1 cellular context compared by ENCODE assay signal in the genomic region with DNA sequence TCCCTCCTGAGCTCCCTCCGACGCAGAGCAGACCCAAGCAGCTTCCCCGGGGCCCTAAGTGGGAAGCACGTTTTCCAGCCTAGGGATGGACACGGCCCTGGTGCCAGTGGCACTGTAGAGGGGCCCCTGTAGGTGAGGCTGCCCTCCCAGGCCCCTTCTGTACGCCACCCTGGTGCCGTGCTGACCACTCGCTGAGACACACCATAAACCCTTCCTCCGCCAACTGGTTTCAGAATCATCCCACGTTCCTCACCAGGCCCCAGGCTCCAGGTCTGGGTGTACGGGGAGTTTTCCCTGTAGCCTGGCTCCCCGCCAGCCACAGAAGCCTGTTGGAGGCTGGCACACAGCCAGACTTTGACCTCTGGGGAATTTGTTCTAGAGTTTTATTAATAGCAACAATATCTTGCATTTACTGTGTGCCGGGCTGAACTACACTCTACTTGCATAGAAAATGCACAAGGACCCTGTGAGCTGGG.
A peak's percentile ranks its signal among the peaks of the same experiment; 100 is the strongest.
TF ChIP-seq lines count a peak whose summit lies in the region.

No MANE protein-coding gene starts in this region.

TF ChIP-seq in HEK293, 187 proteins besides CTCF, POLR2A, EP300 and RAD21 (continued from another document):
- TF ChIP-seq ZSCAN18 (tag by site-specific recombination; IDR thresholded peaks at IDR 0.05) (no peak), ZNF121 (tag by site-specific recombination; IDR thresholded peaks at IDR 0.05) (no peak), ZNF157 (tag by site-specific recombination; IDR thresholded peaks at IDR 0.05) (no peak), ZNF514 (tag by site-specific recombination; IDR thresholded peaks at IDR 0.05) (no peak), ZFP3 (tag by site-specific recombination; IDR thresholded peaks at IDR 0.05; ENCODE audit: low read depth) (no peak), INSM2 (tag by site-specific recombination; IDR thresholded peaks at IDR 0.05) (no peak), ZBTB20 (tag by site-specific recombination; IDR thresholded peaks at IDR 0.05) (peak; percentile 35; the same call in 1 of the 2 replicates), SALL2 (tag by site-specific recombination; IDR thresholded peaks at IDR 0.05; ENCODE audit: borderline replicate concordance) (no peak), ATF2 (tag by site-specific recombination; IDR thresholded peaks at IDR 0.05; ENCODE audit: low read depth) (no peak), ZNF311 (tag by site-specific recombination; IDR thresholded peaks at IDR 0.05; ENCODE audit: borderline replicate concordance) (no peak), KLF8 (tag by site-specific recombination; IDR thresholded peaks at IDR 0.05) (0 out of 2 replicates have a peak, but pooled peaks have one; percentile 1), MYNN (tag by site-specific recombination; IDR thresholded peaks at IDR 0.05; ENCODE audit: borderline replicate concordance) (no peak), ZNF302 (tag by site-specific recombination; IDR thresholded peaks at IDR 0.05; ENCODE audit: low read depth) (no peak), ZNF621 (tag by site-specific recombination; IDR thresholded peaks at IDR 0.05) (no peak), PRDM2 (tag by site-specific recombination; IDR thresholded peaks at IDR 0.05; ENCODE audit: borderline replicate concordance) (no peak)
- TF ChIP-seq, protein P1, sequence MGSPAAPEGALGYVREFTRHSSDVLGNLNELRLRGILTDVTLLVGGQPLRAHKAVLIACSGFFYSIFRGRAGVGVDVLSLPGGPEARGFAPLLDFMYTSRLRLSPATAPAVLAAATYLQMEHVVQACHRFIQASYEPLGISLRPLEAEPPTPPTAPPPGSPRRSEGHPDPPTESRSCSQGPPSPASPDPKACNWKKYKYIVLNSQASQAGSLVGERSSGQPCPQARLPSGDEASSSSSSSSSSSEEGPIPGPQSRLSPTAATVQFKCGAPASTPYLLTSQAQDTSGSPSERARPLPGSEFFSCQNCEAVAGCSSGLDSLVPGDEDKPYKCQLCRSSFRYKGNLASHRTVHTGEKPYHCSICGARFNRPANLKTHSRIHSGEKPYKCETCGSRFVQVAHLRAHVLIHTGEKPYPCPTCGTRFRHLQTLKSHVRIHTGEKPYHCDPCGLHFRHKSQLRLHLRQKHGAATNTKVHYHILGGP (tag by site-specific recombination; IDR thresholded peaks at IDR 0.05) = no peak
